Comparison of ENCODE assay signal across 8 cellular contexts in the genomic region with DNA sequence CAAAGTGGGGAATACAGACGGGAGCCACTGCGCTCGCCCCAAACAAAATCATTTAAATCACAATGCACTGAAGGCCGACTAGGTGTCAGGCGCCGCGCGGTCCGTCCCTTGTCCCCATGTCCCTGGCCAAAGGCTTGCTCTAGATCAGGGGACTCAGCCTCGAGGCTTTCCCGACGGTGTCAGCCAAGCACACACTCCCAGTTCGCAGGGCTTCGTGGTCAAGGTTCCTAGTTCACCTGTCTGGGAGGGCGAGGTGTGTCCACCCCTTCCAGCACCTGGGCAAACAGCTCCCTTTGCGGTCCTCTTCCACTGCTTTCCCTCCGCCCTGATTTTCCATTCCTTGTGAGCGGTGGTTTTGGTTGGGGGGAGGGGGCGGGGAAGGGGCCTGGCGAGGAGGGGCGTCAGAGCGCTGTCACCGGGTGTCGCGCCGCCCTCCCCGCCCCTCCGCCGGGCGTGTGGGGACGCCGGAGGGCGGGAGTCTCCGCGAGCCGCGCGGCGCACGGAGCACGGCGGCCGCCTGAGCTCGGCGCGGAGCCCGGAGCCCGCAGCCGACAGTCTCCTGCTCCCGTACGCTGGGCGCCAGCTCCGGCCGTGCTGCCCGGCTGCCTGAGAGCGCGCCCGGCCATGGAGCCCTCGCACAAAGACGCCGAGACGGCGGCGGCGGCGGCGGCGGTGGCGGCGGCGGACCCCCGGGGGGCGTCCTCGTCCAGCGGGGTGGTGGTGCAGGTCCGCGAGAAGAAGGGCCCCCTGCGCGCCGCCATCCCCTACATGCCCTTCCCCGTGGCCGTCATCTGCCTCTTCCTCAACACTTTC. TPM values are rescaled to one million over a fixed set of nuclear protein-coding genes. Genes with fewer than 3 reads are reported as not detected.
DNase-seq lines count a peak whose midpoint lies in the region; ATAC-seq and TF ChIP-seq lines count a peak whose summit lies in the region.

A gene with protein sequence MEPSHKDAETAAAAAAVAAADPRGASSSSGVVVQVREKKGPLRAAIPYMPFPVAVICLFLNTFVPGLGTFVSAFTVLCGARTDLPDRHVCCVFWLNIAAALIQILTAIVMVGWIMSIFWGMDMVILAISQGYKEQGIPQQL (plus strand): TSS at position 484 of the 813 bp plus-strand sequence. CDS start 141 bp downstream, at position 625.

- no peak within 1 kb of the TSS for H3K27ac Mint-ChIP-seq in Calu3 (ENCODE audit: unreplicated experiment)

- peak within 1 kb of the TSS; percentile 91 for H3K4me2 ChIP-seq in KMS-11

- H3K4me3 Mint-ChIP-seq in Calu3 (ENCODE audit: low read depth, unreplicated experiment), result peak within 1 kb of the TSS; percentile 51

- H2AFZ ChIP-seq in KMS-11 (ENCODE audit: low read depth) (peak within 1 kb of the TSS; percentile 81), neuron (ENCODE audit: low read depth, low read length) (peak within 1 kb of the TSS; percentile 90)

- no peaks in the 10 kb centered on the region for H3K36me3 ChIP-seq in KMS-11 (ENCODE audit: insufficient read depth)
- H3K36me3 ChIP-seq in neuron (ENCODE audit: insufficient read depth, low read length), result no peaks in the 10 kb centered on the region

- no peak within 1 kb of the TSS for H3K27ac ChIP-seq in KMS-11

- ATAC-seq in GM21723 (IDR thresholded peaks at IDR 0.05; ENCODE audit: unreplicated experiment), result no peak
- no peak for ATAC-seq in HG02642 (IDR thresholded peaks at IDR 0.05; ENCODE audit: poor library complexity, unreplicated experiment)

- H4K20me1 ChIP-seq in KMS-11 (ENCODE audit: insufficient read depth), result no peaks in the 10 kb centered on the region

- intact Hi-C loops in Calu3 (cut with micrococcal nuclease; ENCODE audit: unreplicated experiment), result loop anchor here (5.0 kb wide), 1 partner anchor 126 kb away; no protein-coding TSS in a partner anchor

- CTCF ChIA-PET in Calu3 (lab: Charles Lee), result interaction anchor here (0.6 to 2.9 kb wide), 10 partner anchors 10 to 942 kb away, joined by 3 to 12 read pairs (median 4); no protein-coding TSS in a partner anchor

- no peak within 1 kb of the TSS for H3K9ac ChIP-seq in KMS-11

- H3K4me1 Mint-ChIP-seq in Calu3 (ENCODE audit: low read depth, unreplicated experiment), result no peaks in the 10 kb centered on the region

- DNase-seq in Calu3 (peak; percentile 46), foreskin fibroblast (peak; percentile 26 to 67), NCI-H187 treated with DMSO at 0.1 percent for 48 hours (lab: John Stamatoyannopoulos, UW) (no peak)
- DNase-seq in activated CD8-positive, alpha-beta memory T cell treated with anti-CD3 and anti-CD28 coated beads for 24 hours, result peak; percentile 68

- H3K27me3 ChIP-seq in KMS-11 (ENCODE audit: insufficient read depth, low read depth) (peaks cover 14% of the 10 kb centered on the region; the same call in 1 of the 2 replicates), neuron (ENCODE audit: insufficient read depth, low read length) (peaks cover 50% of the 10 kb centered on the region)

- H3K9me3 Mint-ChIP-seq in Calu3 (ENCODE audit: low read depth, unreplicated experiment), result no peaks in the 10 kb centered on the region

- no peaks in the 10 kb centered on the region for H3K9me3 ChIP-seq in neuron (ENCODE audit: low read length)

- no peaks in the 10 kb centered on the region for H3K79me2 ChIP-seq in KMS-11 (ENCODE audit: insufficient read depth, low read depth)

- H3K4me1 ChIP-seq in KMS-11 (ENCODE audit: low read depth, poor library complexity, severe bottlenecking), result peaks cover 10% of the 10 kb centered on the region
- peaks cover 5% of the 10 kb centered on the region for H3K4me1 ChIP-seq in neuron (ENCODE audit: insufficient read depth, low read length)

- H3K4me3 ChIP-seq in KMS-11 (IDR thresholded peaks at IDR 0.05; ENCODE audit: insufficient read depth, low read depth, low read length), result peak within 1 kb of the TSS; percentile 45
- peak within 1 kb of the TSS in 1 of 2 donors; percentile 45 for H3K4me3 ChIP-seq in foreskin fibroblast (ENCODE audit: low read depth in 1 of 2, low read length in 2 of 2)
- H3K4me3 ChIP-seq in neuron (ENCODE audit: low read length), result peak within 1 kb of the TSS; percentile 16

- no TSS peak for BruUV-seq in Calu3 (replicated peaks; lab: Mats Ljungman, UMichigan)

- peaks cover 3% of the 10 kb centered on the region for H3K36me3 Mint-ChIP-seq in Calu3 (ENCODE audit: insufficient read depth, unreplicated experiment)

- H3K27me3 Mint-ChIP-seq in Calu3 (ENCODE audit: unreplicated experiment), result peaks cover 77% of the 10 kb centered on the region

- TF ChIP-seq CTCF in Calu3 (IDR thresholded peaks at IDR 0.05; ENCODE audit: unreplicated experiment), result no peak
- TF ChIP-seq CTCF in KMS-11 (conservative IDR thresholded peaks at IDR 0.05; ENCODE audit: low read depth, low read length), result no peak
- TF ChIP-seq CTCF in foreskin fibroblast (IDR thresholded peaks at IDR 0.05; ENCODE audit: low read depth, low read length), result no peak

RNA-seq across cellular contexts. Expression of the gene that starts here (rescaled TPM):
- total RNA-seq in Calu3 (2022), result not detected in 2 replicates

Comparison
In these comparisons a context has a peak if more than half of its experiments do, and no peak if none do; other contexts are left out.
1. Peak in DNase-seq in Calu3; RNA of the gene not detected or under 1 TPM.